In genomic region chr19:40284501-40285352, GRCh38 we compare ENCODE assay signal across 1 cellular context.
TF ChIP-seq lines count a peak whose summit lies in the region.

Gene AKT2, minus strand, starts transcription at chr19:40285345. Its CDS starts 20,078 bp downstream, at chr19:40265267.

TF ChIP-seq in GM12878, 131 proteins besides CTCF, POLR2A, EP300 and RAD21 (continued from another document and continues in another):
- TF ChIP-seq PRDM15 (CRISPR knock-in tag; IDR thresholded peaks at IDR 0.05), result no peak
- TF ChIP-seq ZNF24 (IDR thresholded peaks at IDR 0.05), result no peak
- TF ChIP-seq HDAC2 (IDR thresholded peaks at IDR 0.05), result no peak
- TF ChIP-seq TARDBP (IDR thresholded peaks at IDR 0.05; ENCODE audit: borderline replicate concordance), result no peak
- peak; percentile 10; the same call in 1 of the 2 replicates for TF ChIP-seq HCFC1 (IDR thresholded peaks at IDR 0.05; ENCODE audit: low read length)
- TF ChIP-seq RB1 (IDR thresholded peaks at IDR 0.05; ENCODE audit: borderline replicate concordance), result no peak; the same call in 1 of the 2 replicates
- TF ChIP-seq MXI1 (IDR thresholded peaks at IDR 0.05; ENCODE audit: low read depth, low read length), result no peak; the same call in none of the 2 replicates
- TF ChIP-seq HSF1 (IDR thresholded peaks at IDR 0.05; ENCODE audit: low read depth, low read length), result no peak
- TF ChIP-seq ZBTB33 (IDR thresholded peaks at IDR 0.05), result no peak
- TF ChIP-seq GABPA (IDR thresholded peaks at IDR 0.05; ENCODE audit: low read depth), result no peak
- no peak for TF ChIP-seq STAT3 (IDR thresholded peaks at IDR 0.05; ENCODE audit: low read depth, low read length)
- no peak for TF ChIP-seq ETV6 (conservative IDR thresholded peaks at IDR 0.05 in 1 of 2, IDR thresholded peaks at IDR 0.05 in 1 of 2; ENCODE audit: borderline replicate concordance in 1 of 2, low read depth in 1 of 2)
- no peak for TF ChIP-seq IRF4 (IDR thresholded peaks at IDR 0.05; ENCODE audit: low read depth, low read length)
- TF ChIP-seq SKIL (IDR thresholded peaks at IDR 0.05; ENCODE audit: low read depth, poor library complexity, severe bottlenecking), result no peak
- peak; percentile 85 for TF ChIP-seq BCLAF1 (IDR thresholded peaks at IDR 0.05)
- TF ChIP-seq ATF2 (IDR thresholded peaks at IDR 0.05; ENCODE audit: low read length), result no peak
- TF ChIP-seq E2F8 (IDR thresholded peaks at IDR 0.05; ENCODE audit: low read depth, partially characterized antibody), result no peak
- peak; percentile 75; the same call in 2 of the 3 replicates for TF ChIP-seq POU2F2 (IDR thresholded peaks at IDR 0.05; ENCODE audit: borderline replicate concordance, low read depth, low read length)
- TF ChIP-seq RBBP5 (conservative IDR thresholded peaks at IDR 0.05), result no peak
- TF ChIP-seq ZNF622 (IDR thresholded peaks at IDR 0.05), result no peak
- no peak for TF ChIP-seq ATF3 (IDR thresholded peaks at IDR 0.05; ENCODE audit: borderline replicate concordance, extremely low read depth, low read depth, low read length)
- no peak for TF ChIP-seq REST (IDR thresholded peaks at IDR 0.05; ENCODE audit: low read depth, low read length)
- TF ChIP-seq E4F1 (IDR thresholded peaks at IDR 0.05; ENCODE audit: borderline replicate concordance, partially characterized antibody), result no peak
